Comparison of ENCODE assay signal across 1 cellular context in genomic region chr9:136847827-136848392, GRCh38.
TF ChIP-seq lines count a peak whose summit lies in the region.

No MANE protein-coding gene starts in this region.

TF ChIP-seq in HepG2, 621 proteins besides CTCF, POLR2A, EP300 and RAD21 (continued from another document and continues in another):
- peak; percentile 52; the same call in 1 of the 2 replicates for TF ChIP-seq SALL1 (CRISPR knock-in tag; IDR thresholded peaks at IDR 0.05)
- no peak for TF ChIP-seq CREB1 (IDR thresholded peaks at IDR 0.05)
- no peak for TF ChIP-seq CREB1 (CRISPR knock-in tag; IDR thresholded peaks at IDR 0.05)
- no peak for TF ChIP-seq NFE2L2 (IDR thresholded peaks at IDR 0.05; ENCODE audit: low read length)
- TF ChIP-seq TMF1 (CRISPR knock-in tag; IDR thresholded peaks at IDR 0.05; ENCODE audit: low read depth), result peak; percentile 36; the same call in 1 of the 2 replicates
- TF ChIP-seq ZBED4 (CRISPR knock-in tag; IDR thresholded peaks at IDR 0.05; ENCODE audit: borderline replicate concordance), result no peak
- TF ChIP-seq ZNF784 (CRISPR knock-in tag; IDR thresholded peaks at IDR 0.05; ENCODE audit: borderline replicate concordance), result no peak
- TF ChIP-seq SP2 (CRISPR knock-in tag; IDR thresholded peaks at IDR 0.05), result peak; percentile 61; the same call in 1 of the 2 replicates
- TF ChIP-seq ZNF543 (CRISPR knock-in tag; IDR thresholded peaks at IDR 0.05), result peak; percentile 51; the same call in 1 of the 2 replicates
- TF ChIP-seq ZNF20 (CRISPR knock-in tag; IDR thresholded peaks at IDR 0.05), result 0 out of 2 replicates have a peak, but pooled peaks have one; percentile 15
- no peak for TF ChIP-seq NCOA1 (CRISPR knock-in tag; IDR thresholded peaks at IDR 0.05)
- peak; percentile 75; the same call in 1 of the 2 replicates for TF ChIP-seq ZNF33B (CRISPR knock-in tag; IDR thresholded peaks at IDR 0.05)
- no peak for TF ChIP-seq ZEB1 (IDR thresholded peaks at IDR 0.05; ENCODE audit: insufficient replicate concordance, low read depth)
- TF ChIP-seq THAP9 (CRISPR knock-in tag; IDR thresholded peaks at IDR 0.05; ENCODE audit: borderline replicate concordance), result peak; percentile 83
- no peak for TF ChIP-seq BRCA1 (CRISPR knock-in tag; IDR thresholded peaks at IDR 0.05)
- TF ChIP-seq ZNF33A (CRISPR knock-in tag; IDR thresholded peaks at IDR 0.05; ENCODE audit: borderline replicate concordance), result no peak
- peak; percentile 80; the same call in 1 of the 2 replicates for TF ChIP-seq ZSCAN25 (CRISPR knock-in tag; IDR thresholded peaks at IDR 0.05)
- no peak for TF ChIP-seq IKZF4 (CRISPR knock-in tag; IDR thresholded peaks at IDR 0.05; ENCODE audit: borderline replicate concordance, low read depth, not compliant biosample characterization)
- TF ChIP-seq MAFG (CRISPR knock-in tag; IDR thresholded peaks at IDR 0.05), result no peak
- peak; percentile 1 for TF ChIP-seq HNRNPK (IDR thresholded peaks at IDR 0.05; ENCODE audit: low read depth, low read length, poor library complexity, severe bottlenecking)
- 0 out of 2 replicates have a peak, but pooled peaks have one; percentile 18 for TF ChIP-seq ZNF678 (CRISPR knock-in tag; IDR thresholded peaks at IDR 0.05)
- no peak for TF ChIP-seq ZNF496 (CRISPR knock-in tag; IDR thresholded peaks at IDR 0.05; ENCODE audit: insufficient replicate concordance)
- peak; percentile 31; the same call in 1 of the 2 replicates for TF ChIP-seq ZNF331 (CRISPR knock-in tag; IDR thresholded peaks at IDR 0.05)
- TF ChIP-seq MAF1 (CRISPR knock-in tag; IDR thresholded peaks at IDR 0.05; ENCODE audit: borderline replicate concordance), result peak; percentile 24; the same call in 1 of the 2 replicates
- no peak for TF ChIP-seq TCF7L2 (IDR thresholded peaks at IDR 0.05; ENCODE audit: low read depth, low read length)
- peak; percentile 76 for TF ChIP-seq PHF8 (CRISPR knock-in tag; IDR thresholded peaks at IDR 0.05)
- peak; percentile 80 for TF ChIP-seq ZNF747 (CRISPR knock-in tag; IDR thresholded peaks at IDR 0.05; ENCODE audit: borderline replicate concordance)
- no peak for TF ChIP-seq ZNF235 (CRISPR knock-in tag; IDR thresholded peaks at IDR 0.05; ENCODE audit: borderline replicate concordance)
- TF ChIP-seq SKIL (CRISPR knock-in tag; IDR thresholded peaks at IDR 0.05; ENCODE audit: borderline replicate concordance), result peak; percentile 58; the same call in 1 of the 2 replicates
- TF ChIP-seq MXD3 (CRISPR knock-in tag; IDR thresholded peaks at IDR 0.05), result peak; percentile 42; the same call in 1 of the 2 replicates
- TF ChIP-seq ZNF619 (CRISPR knock-in tag; IDR thresholded peaks at IDR 0.05), result peak; percentile 77; the same call in 1 of the 2 replicates
- peak; percentile 53 for TF ChIP-seq ZFY (CRISPR knock-in tag; IDR thresholded peaks at IDR 0.05)
- TF ChIP-seq ZNF768 (CRISPR knock-in tag; IDR thresholded peaks at IDR 0.05), result peak; percentile 93
- TF ChIP-seq CBX2 (IDR thresholded peaks at IDR 0.05; ENCODE audit: low read depth, low read length), result no peak
- TF ChIP-seq CBX2 (CRISPR knock-in tag; IDR thresholded peaks at IDR 0.05; ENCODE audit: low read depth), result no peak
- no peak for TF ChIP-seq MYPOP (CRISPR knock-in tag; IDR thresholded peaks at IDR 0.05)
- 0 out of 2 replicates have a peak, but pooled peaks have one; percentile 12 for TF ChIP-seq ZBTB38 (CRISPR knock-in tag; IDR thresholded peaks at IDR 0.05)
- TF ChIP-seq ZNF687 (CRISPR knock-in tag; IDR thresholded peaks at IDR 0.05), result peak; percentile 83
- TF ChIP-seq CERS6 (CRISPR knock-in tag; IDR thresholded peaks at IDR 0.05), result no peak
- TF ChIP-seq RBM22 (optimal IDR thresholded peaks at IDR 0.05; ENCODE audit: low read length), result peak; percentile 47
- TF ChIP-seq FOXP4 (CRISPR knock-in tag; IDR thresholded peaks at IDR 0.05), result peak; percentile 43; the same call in 1 of the 2 replicates
- 0 out of 2 replicates have a peak, but pooled peaks have one; percentile 61 for TF ChIP-seq TSC22D2 (CRISPR knock-in tag; IDR thresholded peaks at IDR 0.05; ENCODE audit: borderline replicate concordance)
- TF ChIP-seq DNMT1 (CRISPR knock-in tag; IDR thresholded peaks at IDR 0.05), result no peak
- peak; percentile 82; the same call in 1 of the 2 replicates for TF ChIP-seq ZNF44 (CRISPR knock-in tag; IDR thresholded peaks at IDR 0.05)
- peak; percentile 69; the same call in 1 of the 2 replicates for TF ChIP-seq ZSCAN21 (CRISPR knock-in tag; IDR thresholded peaks at IDR 0.05; ENCODE audit: borderline replicate concordance)
- 0 out of 2 replicates have a peak, but pooled peaks have one; percentile 15 for TF ChIP-seq PAF1 (CRISPR knock-in tag; IDR thresholded peaks at IDR 0.05)
- TF ChIP-seq NFYB (CRISPR knock-in tag; IDR thresholded peaks at IDR 0.05), result no peak
- peak; percentile 57; the same call in 1 of the 2 replicates for TF ChIP-seq ZNF563 (CRISPR knock-in tag; IDR thresholded peaks at IDR 0.05)
